Comparison of ENCODE assay signal across 1 cellular context in the genomic region with DNA sequence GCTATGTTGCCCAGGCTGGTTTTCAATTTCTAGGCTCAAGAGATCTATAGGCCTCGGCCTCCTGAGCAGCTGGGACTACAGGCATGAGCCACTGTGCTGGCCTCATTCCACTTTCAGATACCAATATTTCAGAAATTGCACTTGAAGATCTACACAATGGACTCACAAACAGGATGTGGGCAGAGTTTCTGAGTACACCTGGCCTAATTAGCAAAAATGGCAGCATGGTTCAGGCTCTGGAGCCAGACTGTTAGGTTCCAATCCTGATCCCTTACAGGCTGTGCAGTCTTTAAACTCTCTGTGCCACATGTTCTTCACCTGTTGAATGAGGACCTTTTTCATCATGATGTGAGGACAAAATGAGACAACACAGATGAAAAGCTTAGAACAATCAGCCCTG.
TF ChIP-seq lines count a peak whose summit lies in the region.

No MANE protein-coding gene starts in this region.

TF ChIP-seq in HEK293, 187 proteins besides CTCF, POLR2A, EP300 and RAD21:
- no peak for TF ChIP-seq PRDM2 (tag by site-specific recombination; IDR thresholded peaks at IDR 0.05; ENCODE audit: borderline replicate concordance)
- TF ChIP-seq SCRT1 (tag by site-specific recombination; IDR thresholded peaks at IDR 0.05; ENCODE audit: borderline replicate concordance), result peak; percentile 94
- TF ChIP-seq SCRT2 (tag by site-specific recombination; IDR thresholded peaks at IDR 0.05), result peak; percentile 90
- no peak for TF ChIP-seq ZNF571 (tag by site-specific recombination; IDR thresholded peaks at IDR 0.05)
